Comparison of ENCODE assay signal across 8 cellular contexts in genomic region chr6:30616811-30617564, GRCh38.
DNase-seq lines count a peak whose midpoint lies in the region; ATAC-seq lines count a peak whose summit lies in the region.

Gene PPP1R10 (minus strand): TSS chr6:30617243. CDS start chr6:30609944, 7,299 bp downstream.

- peak within 1 kb of the TSS; percentile 96 to 99 (median 98) for H3K27ac ChIP-seq in BLaER1 treated with 17β-estradiol and CSF1 and Interleukin-3, amounts not matched to agents 10 nM and 100 nM

- peaks cover 5 to 28% (median 28%) of the 10 kb centered on the region in 11 experiments for H4K20me1 ChIP-seq in BLaER1 treated with 17β-estradiol and CSF1 and Interleukin-3, amounts not matched to agents 10 nM and 100 nM

- H3K9ac ChIP-seq in BLaER1 treated with 17β-estradiol and CSF1 and Interleukin-3, amounts not matched to agents 10 nM and 100 nM = peak within 1 kb of the TSS; percentile 97 to 99 (median 99)

- H3K4me3 ChIP-seq in BLaER1 treated with 17β-estradiol and CSF1 and Interleukin-3, amounts not matched to agents 10 nM and 100 nM = peak within 1 kb of the TSS; percentile 71 to 92 (median 84)

- H3K36me3 ChIP-seq in BLaER1 treated with 17β-estradiol and CSF1 and Interleukin-3, amounts not matched to agents 10 nM and 100 nM = peaks cover 40 to 70% (median 57%) of the 10 kb centered on the region in 11 experiments

- H3K4me1 ChIP-seq in BLaER1 treated with 17β-estradiol and CSF1 and Interleukin-3, amounts not matched to agents 10 nM and 100 nM = peaks cover 37 to 42% (median 39%) of the 10 kb centered on the region in 10 experiments

- H3K4me2 ChIP-seq in BLaER1 treated with 17β-estradiol and CSF1 and Interleukin-3, amounts not matched to agents 10 nM and 100 nM = peak within 1 kb of the TSS; percentile 87 to 99 (median 96)

- peak; percentile 71 for ATAC-seq in GM19351 (IDR thresholded peaks at IDR 0.05; ENCODE audit: unreplicated experiment)
- peak; percentile 80 for ATAC-seq in HG03521 (IDR thresholded peaks at IDR 0.05; ENCODE audit: unreplicated experiment)

- H3K27me3 ChIP-seq in BLaER1 treated with 17β-estradiol and CSF1 and Interleukin-3, amounts not matched to agents 10 nM and 100 nM = no peaks in the 10 kb centered on the region

- DNase-seq in NCI-H748 (lab: John Stamatoyannopoulos, UW; ENCODE audit: unreplicated experiment) (peak; percentile 100), cortex of kidney (lab: John Stamatoyannopoulos, UW) (peak; percentile 34), left kidney (ENCODE audit: low read depth, low spot score) (peak; percentile 100)
- DNase-seq in activated CD4-positive, alpha-beta T cell treated with anti-CD3 and anti-CD28 coated beads, Interleukin-2, amount 50 U/mL, for 1 hour = peak; percentile 96
- peak; percentile 94 to 97 for DNase-seq in stimulated activated CD4-positive, alpha-beta T cell treated with anti-CD3 and anti-CD28 coated beads, Interleukin-2, amount 100 ng/mL, for 24 hours

- H3K9me3 ChIP-seq in BLaER1 treated with 17β-estradiol and CSF1 and Interleukin-3, amounts not matched to agents 10 nM and 100 nM (replicated peaks in 1 of 11) = no peaks in the 10 kb centered on the region; a peak in 1 of 22 replicates

Comparison
In these comparisons a context has a peak if more than half of its experiments do, and no peak if none do; other contexts are left out.
1. Peak in every context shown above with its lines: DNase-seq, ATAC-seq, H3K4me3 ChIP-seq and H3K27ac ChIP-seq.
2. DNase-seq: peak in every context shown above with its lines; median percentile 100 in NCI-H748; 100 in left kidney; 96 in activated CD4-positive, alpha-beta T cell treated with anti-CD3 and anti-CD28 coated beads, Interleukin-2, amount 50 U/mL, for 1 hour; 96 in stimulated activated CD4-positive, alpha-beta T cell treated with anti-CD3 and anti-CD28 coated beads, Interleukin-2, amount 100 ng/mL, for 24 hours; 34 in cortex of kidney.